Comparison of ENCODE assay signal across 18 cellular contexts in genomic region chrX:69150294-69150960, GRCh38. TPM values are rescaled to one million over a fixed set of nuclear protein-coding genes. Genes with fewer than 3 reads are reported as not detected.
DNase-seq lines count a peak whose midpoint lies in the region; ATAC-seq, FAIRE-seq and TF ChIP-seq lines count a peak whose summit lies in the region.
"Had no signal": no experiment of that assay in that cellular context is flagged by ENCODE, and none has a peak within 500 bp of the region (broad histone marks: within the 10 kb centered on the region; RNA-seq: fewer than 3 reads in every experiment).

No MANE protein-coding gene starts in this region.

- TF ChIP-seq CTCF in A549 (IDR thresholded peaks at IDR 0.05) (no peak), bronchial epithelial cell (IDR thresholded peaks at IDR 0.05; ENCODE audit: insufficient read depth, low read length, severe bottlenecking) (no peak)

- no peaks in the 10 kb centered on the region for H3K36me3 ChIP-seq in bronchial epithelial cell (ENCODE audit: control insufficient read depth, insufficient read depth, low read length)
- H3K36me3 ChIP-seq: adrenal gland, esophagus squamous epithelium, heart right ventricle, prostate gland, uterus had no signal

- TF ChIP-seq POLR2A in A549 (IDR thresholded peaks at IDR 0.05; ENCODE audit: low read length), result no peak

- no peak for TF ChIP-seq RAD21 in A549 (conservative IDR thresholded peaks at IDR 0.05 in 1 of 2, IDR thresholded peaks at IDR 0.05 in 1 of 2)

- peaks cover 15% of the 10 kb centered on the region; the same call in 2 of the 3 replicates for H3K4me1 ChIP-seq in A549
- H3K4me1 ChIP-seq: adrenal gland, prostate gland, uterus had no signal

- no peaks in the 10 kb centered on the region for H3K27me3 ChIP-seq in bronchial epithelial cell (ENCODE audit: control insufficient read depth, insufficient read depth, low read length)
- H3K27me3 ChIP-seq: esophagus squamous epithelium, uterus had no signal

- DNase-seq in A549 (ENCODE audit: low read depth in 1 of 2, low spot score in 1 of 2) (peak in 1 of 2 experiments; percentile 18), HPDE6-E6E7 (ENCODE audit: extremely low spot score) (peak; percentile 63), bronchial epithelial cell (ENCODE audit: low read depth) (peak; percentile 92), kidney tubule cell (ENCODE audit: low spot score) (peak; percentile 85), OCI-M2 (lab: John Stamatoyannopoulos, UW; ENCODE audit: unreplicated experiment) (no peak)
- DNase-seq: esophagus squamous epithelium; heart right ventricle; NCI-H1436; NCI-H446 treated with DMSO at 0.1 percent for 48 hours; stimulated activated naive CD8-positive, alpha-beta T cell treated with anti-CD3 and anti-CD28 coated beads, Interleukin-15, amount 100 ng/mL, for 72 hours; uterus had no signal

- TF ChIP-seq EP300 in A549 (IDR thresholded peaks at IDR 0.05), result no peak

- H3K4me2 ChIP-seq in A549, result peak overlapping the region; percentile 26; the same call in 1 of the 3 replicates
- H3K4me2 ChIP-seq: KMS-11 had no signal

- no peak for FAIRE-seq in A549 (lab: Jason Lieb, UNC)
- no peak for FAIRE-seq in bronchial epithelial cell (lab: Jason Lieb, UNC)
- FAIRE-seq: GM12878 had no signal

- POLR2A ChIA-PET in A549 (lab: Yijun Ruan, JAX), result no interaction called here

- H3K4me3 ChIP-seq in A549, result no peak overlapping the region
- H3K4me3 ChIP-seq in bronchial epithelial cell (ENCODE audit: low read depth, low read length), result peak overlapping the region; percentile 23
- H3K4me3 ChIP-seq: adrenal gland, esophagus squamous epithelium, GM12878, heart right ventricle, prostate gland, uterus had no signal

- no peak overlapping the region for H3K27ac ChIP-seq in A549
- H3K27ac ChIP-seq: adrenal gland, heart right ventricle, KMS-11, prostate gland, uterus had no signal

- ATAC-seq in A549 (peak in 1 of 2 experiments; percentile 40; a peak in 1 of 6 replicates), GM18861 (IDR thresholded peaks at IDR 0.05; ENCODE audit: unreplicated experiment) (no peak), HG03025 (IDR thresholded peaks at IDR 0.05; ENCODE audit: low FRiP score, unreplicated experiment) (no peak), GM21576 (IDR thresholded peaks at IDR 0.05; ENCODE audit: unreplicated experiment) (no peak)
- ATAC-seq: GM12878; stimulated activated naive CD8-positive, alpha-beta T cell treated with anti-CD3 and anti-CD28 coated beads, Interleukin-15, amount 100 ng/mL, for 72 hours had no signal

- 56% methylated on average over 11 of the region's 11 CpGs for WGBS in A549 (ENCODE audit: missing lambda C conversion rate)

- CTCF ChIA-PET in A549 (lab: Yijun Ruan, JAX), result interaction anchor here (0.7 kb wide), 1 partner anchor 39 kb away, joined by 3 read pairs; no protein-coding TSS in a partner anchor

- H3K9me3 ChIP-seq in A549, result no peaks in the 10 kb centered on the region
- H3K9me3 ChIP-seq: adrenal gland, esophagus squamous epithelium, heart right ventricle, prostate gland, uterus had no signal

TF ChIP-seq in A549, 52 proteins besides CTCF, POLR2A, EP300 and RAD21:
- TF ChIP-seq BHLHE40 (IDR thresholded peaks at IDR 0.05; ENCODE audit: low read depth, low read length) (no peak), BCL3 (IDR thresholded peaks at IDR 0.05) (no peak), NPAS2 (CRISPR knock-in tag; IDR thresholded peaks at IDR 0.05; ENCODE audit: borderline replicate concordance) (no peak), FOXS1 (CRISPR knock-in tag; IDR thresholded peaks at IDR 0.05) (no peak)

RNA-seq across cellular contexts. Expression of gene PJA1, which starts 14.8 kb away (rescaled TPM):
- polyA plus RNA-seq in A549 (2011; rRNA removed) (16.4 and 20.2 TPM in 2 replicates), A549 (2017; fragmentation: RNase III; extraction: RNeasy Plus Mini Kit Qiagen cat#74134 plus additional on column Dnase treatment) (14.8 to 19.6 TPM (median 18.7 TPM) in 3 replicates)
- polyA plus RNA-seq in A549 (2012; cell fraction: cytosol; rRNA removed), result 9.4 and 10.5 TPM in 2 replicates
- 9.3 and 10.4 TPM in 2 replicates for polyA plus RNA-seq in A549 (2012; cell fraction: nucleus; rRNA removed)
- 9.6 and 11.4 TPM in 2 replicates for polyA minus RNA-seq in A549 (2011; rRNA and poly(A)+ RNA removed)
- 52.6 and 55.5 TPM in 2 replicates for total RNA-seq in bronchial epithelial cell
